Comparison of ENCODE assay signal across 14 cellular contexts in the genomic region with DNA sequence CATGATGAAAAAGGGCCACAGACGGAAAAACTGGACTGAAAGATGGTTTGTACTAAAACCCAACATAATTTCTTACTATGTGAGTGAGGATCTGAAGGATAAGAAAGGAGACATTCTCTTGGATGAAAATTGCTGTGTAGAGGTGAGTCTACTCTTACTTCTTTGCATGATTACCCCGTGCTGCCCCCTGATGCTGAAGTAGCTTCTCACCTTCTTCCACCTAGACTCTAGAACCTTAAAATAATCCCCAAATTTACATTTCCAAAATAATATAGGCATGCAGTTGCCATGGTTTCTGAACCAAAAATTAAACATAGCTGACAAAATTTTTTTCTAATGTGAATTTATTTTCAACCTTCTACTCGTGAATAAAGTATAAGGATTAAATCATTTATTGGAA.
A peak's percentile ranks its signal among the peaks of the same experiment; 100 is the strongest.
DNase-seq lines count a peak whose midpoint lies in the region; ATAC-seq and TF ChIP-seq lines count a peak whose summit lies in the region.
"Had no signal": no experiment of that assay in that cellular context is flagged by ENCODE, and none has a peak within 500 bp of the region (broad histone marks: within the 10 kb centered on the region; RNA-seq: fewer than 3 reads in every experiment).

No MANE protein-coding gene starts in this region.

- no peak for ATAC-seq in CD8-positive, alpha-beta T cell
- ATAC-seq: HepG2 had no signal

- H3K9me3 ChIP-seq in OCI-LY1 (ENCODE audit: low read length): no peaks in the 10 kb centered on the region
- H3K9me3 ChIP-seq in endodermal cell (ENCODE audit: control insufficient read depth, low read length): no peaks in the 10 kb centered on the region
- no peaks in the 10 kb centered on the region for H3K9me3 ChIP-seq in CD8-positive, alpha-beta T cell (ENCODE audit: low read length)
- H3K9me3 ChIP-seq: BE2C, Caco-2 had no signal

- H3K4me3 ChIP-seq in GM12864 (ENCODE audit: low read depth, low read length) (no peak overlapping the region), OCI-LY1 (ENCODE audit: low read depth, low read length, poor library complexity, severe bottlenecking) (no peak overlapping the region), endodermal cell (ENCODE audit: low read length) (no peak overlapping the region)
- H3K4me3 ChIP-seq in CD8-positive, alpha-beta T cell (ENCODE audit: low read depth, low read length): no peak overlapping the region

- H3K9ac ChIP-seq in OCI-LY1 (ENCODE audit: low read length): no peak overlapping the region
- no peak overlapping the region for H3K9ac ChIP-seq in endodermal cell (ENCODE audit: extremely low read depth, low read length, poor library complexity, severe bottlenecking)

- H3K36me3 Mint-ChIP-seq in endodermal cell (ENCODE audit: low read depth): peaks cover 34% of the 10 kb centered on the region
- H3K36me3 Mint-ChIP-seq in CD8-positive, alpha-beta T cell: peaks cover 2% of the 10 kb centered on the region

- POLR2A ChIA-PET in GM10248 (lab: Yijun Ruan, JAX): no interaction called here
- POLR2A ChIA-PET in CD8-positive, alpha-beta T cell (lab: Charles Lee): no interaction called here

- H3K27me3 ChIP-seq in OCI-LY1 (ENCODE audit: insufficient read depth, low read length) (no peaks in the 10 kb centered on the region), endodermal cell (ENCODE audit: control insufficient read depth, insufficient read depth, low read length, poor library complexity, severe bottlenecking) (no peaks in the 10 kb centered on the region)
- H3K27me3 ChIP-seq in CD8-positive, alpha-beta T cell (ENCODE audit: insufficient read depth, low read length): no peaks in the 10 kb centered on the region
- H3K27me3 ChIP-seq: BE2C had no signal

- DNase-seq in GM12864 (ENCODE audit: low read depth): no peak
- no peak for DNase-seq in endodermal cell
- no peak for DNase-seq in GM10248 (ENCODE audit: extremely low spot score)
- no peak for DNase-seq in CD8-positive, alpha-beta T cell
- no peak for DNase-seq in CD1c-positive myeloid dendritic cell (ENCODE audit: extremely low spot score)
- no peak for DNase-seq in DMS153 (lab: John Stamatoyannopoulos, UW)
- DNase-seq: BE2C; Caco-2; CD8-positive, alpha-beta memory T cell; HCEC 1CT; HFFc6 had no signal

- H3K27ac Mint-ChIP-seq in endodermal cell: peak overlapping the region; percentile 1
- no peak overlapping the region for H3K27ac Mint-ChIP-seq in CD8-positive, alpha-beta T cell
- H3K27ac Mint-ChIP-seq: CD8-positive, alpha-beta memory T cell had no signal

- peak overlapping the region; percentile 64 for H3K27ac ChIP-seq in OCI-LY1 (ENCODE audit: low read depth, low read length, poor library complexity, severe bottlenecking)
- no peak overlapping the region for H3K27ac ChIP-seq in endodermal cell (ENCODE audit: low read depth, low read length)
- H3K27ac ChIP-seq in CD8-positive, alpha-beta T cell (ENCODE audit: low read depth, low read length): no peak overlapping the region
- H3K27ac ChIP-seq: C4-2B had no signal

- no peaks in the 10 kb centered on the region for H3K9me3 Mint-ChIP-seq in endodermal cell
- no peaks in the 10 kb centered on the region for H3K9me3 Mint-ChIP-seq in CD8-positive, alpha-beta T cell
- H3K9me3 Mint-ChIP-seq: CD8-positive, alpha-beta memory T cell; HFFc6 had no signal

- peak; percentile 4 for TF ChIP-seq CTCF in GM12864 (IDR thresholded peaks at IDR 0.05; ENCODE audit: low read depth, low read length, missing control alignments)
- peak; percentile 25; the same call in 1 of the 2 replicates for TF ChIP-seq CTCF in OCI-LY1 (IDR thresholded peaks at IDR 0.05; ENCODE audit: low read length)
- peak; percentile 28 for TF ChIP-seq CTCF in endodermal cell (conservative IDR thresholded peaks at IDR 0.05)
- no peak for TF ChIP-seq CTCF in GM10248 (IDR thresholded peaks at IDR 0.05; ENCODE audit: control extremely low read depth, extremely low read depth, low read depth, missing control alignments)
- TF ChIP-seq CTCF in CD8-positive, alpha-beta T cell (IDR thresholded peaks at IDR 0.05): no peak

- no peaks in the 10 kb centered on the region for H3K4me1 Mint-ChIP-seq in endodermal cell
- H3K4me1 Mint-ChIP-seq in CD8-positive, alpha-beta T cell (ENCODE audit: low read depth): no peaks in the 10 kb centered on the region
- H3K4me1 Mint-ChIP-seq: CD8-positive, alpha-beta memory T cell had no signal

- no peaks in the 10 kb centered on the region for H3K9me2 ChIP-seq in OCI-LY1 (ENCODE audit: low read depth, low read length)

- H3K4me2 ChIP-seq in OCI-LY1 (ENCODE audit: low read length): no peak overlapping the region

- H3K4me3 Mint-ChIP-seq in endodermal cell: no peak overlapping the region
- no peak overlapping the region for H3K4me3 Mint-ChIP-seq in CD8-positive, alpha-beta T cell
- H3K4me3 Mint-ChIP-seq: CD8-positive, alpha-beta memory T cell; HFFc6 had no signal

- H3K36me3 ChIP-seq in OCI-LY1 (ENCODE audit: insufficient read depth, low read length): peaks cover 93% of the 10 kb centered on the region
- peaks cover 62% of the 10 kb centered on the region for H3K36me3 ChIP-seq in endodermal cell (ENCODE audit: control insufficient read depth, insufficient read depth, low read length)
- no peaks in the 10 kb centered on the region for H3K36me3 ChIP-seq in CD8-positive, alpha-beta T cell (ENCODE audit: insufficient read depth, low read length)
- H3K36me3 ChIP-seq: BE2C had no signal

- no peaks in the 10 kb centered on the region for H3K27me3 Mint-ChIP-seq in endodermal cell (ENCODE audit: insufficient read depth)
- H3K27me3 Mint-ChIP-seq in CD8-positive, alpha-beta T cell (ENCODE audit: low read depth): no peaks in the 10 kb centered on the region
- H3K27me3 Mint-ChIP-seq: CD8-positive, alpha-beta memory T cell had no signal

- CTCF ChIA-PET in GM10248 (lab: Yijun Ruan, JAX): interaction anchor here (2.0 to 3.5 kb wide), 3 partner anchors 10 to 115 kb away, joined by 10 to 20 read pairs (median 14); no protein-coding TSS in a partner anchor
- CTCF ChIA-PET in CD8-positive, alpha-beta T cell (lab: Charles Lee): no interaction called here

- H3K4me1 ChIP-seq in OCI-LY1 (ENCODE audit: insufficient read depth, low read length, severe bottlenecking) (peaks cover 64% of the 10 kb centered on the region), endodermal cell (ENCODE audit: control insufficient read depth, insufficient read depth, low read length) (no peaks in the 10 kb centered on the region)
- H3K4me1 ChIP-seq in CD8-positive, alpha-beta T cell (ENCODE audit: insufficient read depth, low read length): no peaks in the 10 kb centered on the region
- H3K4me1 ChIP-seq: BE2C, Caco-2 had no signal

- WGBS in endodermal cell (ENCODE audit: insufficient coverage in 1 of 2, insufficient read length in 1 of 2), 2 experiments: 90% methylated on average over 2 of the region's 3 CpGs; no CpG with 5 or more reads in 1 of the 2 experiments

- H3K79me2 ChIP-seq in OCI-LY1 (ENCODE audit: insufficient read depth, low read length): peaks cover 22% of the 10 kb centered on the region

- H3F3A ChIP-seq in OCI-LY1 (ENCODE audit: insufficient read depth, low read length): no peaks in the 10 kb centered on the region

- no peak overlapping the region for H2AFZ ChIP-seq in OCI-LY1 (ENCODE audit: low read length)

- no peaks in the 10 kb centered on the region for H4K20me1 ChIP-seq in OCI-LY1 (ENCODE audit: insufficient read depth, low read length)

- intact Hi-C loops in CD8-positive, alpha-beta T cell (cut with DNase I, micrococcal nuclease): no loop called here

Comparison
In these comparisons a context has a peak if more than half of its experiments do, and no peak if none do; other contexts are left out.
1. CTCF ChIP-seq: peak in GM12864 (single experiment), OCI-LY1 (single experiment) and endodermal cell (single experiment); none in GM10248 (single experiment) and CD8-positive, alpha-beta T cell (single experiment).